15 cellular contexts compared by ENCODE assay signal in genomic region chr1:81149649-81150335, GRCh38.
"Had no signal": no experiment of that assay in that cellular context is flagged by ENCODE, and none has a peak within 500 bp of the region (broad histone marks: within the 10 kb centered on the region; RNA-seq: fewer than 3 reads in every experiment).

No MANE protein-coding gene starts in this region.

- H3K4me3 ChIP-seq: esophagus muscularis mucosa, psoas muscle, upper lobe of left lung had no signal

- H3K4me3 Mint-ChIP-seq: activated CD8-positive, alpha-beta T cell treated with anti-CD3 and anti-CD28 coated beads for 36 hours; activated T-cell treated with anti-CD3 and anti-CD28 coated beads, Interleukin-2, amount 50 U/mL, for 72 hours; nephron progenitor cell; stimulated activated naive CD8-positive, alpha-beta T cell treated with anti-CD3 and anti-CD28 coated beads, Interleukin-15, amount 100 ng/mL, for 72 hours; WTC11 had no signal

- H3K27me3 ChIP-seq: esophagus muscularis mucosa, upper lobe of left lung had no signal

- ATAC-seq: activated CD8-positive, alpha-beta T cell treated with anti-CD3 and anti-CD28 coated beads for 36 hours; activated naive CD4-positive, alpha-beta T cell treated with anti-CD3 and anti-CD28 coated beads, Interleukin-2, amount 50 U/mL, for 72 hours; activated T-cell treated with anti-CD3 and anti-CD28 coated beads, Interleukin-2, amount 50 U/mL, for 72 hours; psoas muscle; stimulated activated naive CD8-positive, alpha-beta T cell treated with anti-CD3 and anti-CD28 coated beads, Interleukin-15, amount 100 ng/mL, for 72 hours; WTC11 had no signal

- H3K36me3 Mint-ChIP-seq: WTC11 had no signal

- H3K27me3 Mint-ChIP-seq: activated CD8-positive, alpha-beta T cell treated with anti-CD3 and anti-CD28 coated beads for 36 hours; stimulated activated naive CD8-positive, alpha-beta T cell treated with anti-CD3 and anti-CD28 coated beads, Interleukin-15, amount 100 ng/mL, for 72 hours had no signal

- H3K9me3 ChIP-seq: esophagus muscularis mucosa, psoas muscle, upper lobe of left lung had no signal

- H3K36me3 ChIP-seq: esophagus muscularis mucosa, upper lobe of left lung had no signal

- H3K9me3 Mint-ChIP-seq: nephron progenitor cell had no signal

- H3K27ac Mint-ChIP-seq: activated CD8-positive, alpha-beta T cell treated with anti-CD3 and anti-CD28 coated beads for 36 hours; activated naive CD4-positive, alpha-beta T cell treated with anti-CD3 and anti-CD28 coated beads, Interleukin-2, amount 50 U/mL, for 72 hours; activated T-cell treated with anti-CD3 and anti-CD28 coated beads, Interleukin-2, amount 50 U/mL, for 72 hours; nephron progenitor cell; stimulated activated naive CD8-positive, alpha-beta T cell treated with anti-CD3 and anti-CD28 coated beads, Interleukin-15, amount 100 ng/mL, for 72 hours; WTC11 had no signal

- H3K27ac ChIP-seq: esophagus muscularis mucosa, psoas muscle, upper lobe of left lung had no signal

- DNase-seq: activated CD4-positive, alpha-beta T cell treated with anti-CD3 and anti-CD28 coated beads for 4 hours; activated CD8-positive, alpha-beta T cell treated with anti-CD3 and anti-CD28 coated beads for 36 hours; activated gamma-delta T cell; activated T-cell treated with anti-CD3 and anti-CD28 coated beads, Interleukin-2, amount 50 U/mL, for 72 hours; amniotic stem cell; foreskin fibroblast; glutamatergic neuron; nephron progenitor cell; psoas muscle; stimulated activated CD4-positive, alpha-beta T cell treated with anti-CD3 and anti-CD28 coated beads, Interleukin-1b, Interleukin-23, amount 100 ng/mL, for 48 hours; stimulated activated naive CD8-positive, alpha-beta T cell treated with anti-CD3 and anti-CD28 coated beads, Interleukin-15, amount 100 ng/mL, for 72 hours; upper lobe of left lung had no signal

- H3K4me1 ChIP-seq: esophagus muscularis mucosa, psoas muscle, upper lobe of left lung had no signal

- H3K4me1 Mint-ChIP-seq: nephron progenitor cell; stimulated activated naive CD8-positive, alpha-beta T cell treated with anti-CD3 and anti-CD28 coated beads, Interleukin-15, amount 100 ng/mL, for 72 hours had no signal
